In genomic region chr3:128800241-128801187, GRCh38 we compare ENCODE assay signal across 9 cellular contexts.
A peak's percentile ranks its signal among the peaks of the same experiment; 100 is the strongest.
DNase-seq lines count a peak whose midpoint lies in the region; ATAC-seq and TF ChIP-seq lines count a peak whose summit lies in the region.
"Had no signal": no experiment of that assay in that cellular context is flagged by ENCODE, and none has a peak within 500 bp of the region (broad histone marks: within the 10 kb centered on the region; RNA-seq: fewer than 3 reads in every experiment).

No MANE protein-coding gene starts in this region.

- no peaks in the 10 kb centered on the region for H3K27me3 ChIP-seq in neutrophil
- no peaks in the 10 kb centered on the region for H3K27me3 ChIP-seq in upper lobe of right lung
- H3K27me3 ChIP-seq: SJCRH30 had no signal

- H3K9me3 ChIP-seq in neutrophil (no peaks in the 10 kb centered on the region), upper lobe of right lung (no peaks in the 10 kb centered on the region)
- H3K9me3 ChIP-seq: SJCRH30 had no signal

- TF ChIP-seq CTCF in neutrophil (IDR thresholded peaks at IDR 0.05) (no peak), upper lobe of right lung (IDR thresholded peaks at IDR 0.05) (no peak)

- peak; percentile 57 for ATAC-seq in upper lobe of right lung
- no peak for ATAC-seq in HG03460 (IDR thresholded peaks at IDR 0.05; ENCODE audit: unreplicated experiment)

- H3K4me3 ChIP-seq in neutrophil (ENCODE audit: low read depth in 1 of 2, low read length in 1 of 2) (no peak overlapping the region), upper lobe of right lung (no peak overlapping the region)
- H3K4me3 ChIP-seq: SJCRH30 had no signal

- intact Hi-C loops in upper lobe of right lung (cut with DNase I), result no loop called here

- H3K27ac ChIP-seq in neutrophil, result peak overlapping the region; percentile 94
- no peak overlapping the region for H3K27ac ChIP-seq in upper lobe of right lung
- H3K27ac ChIP-seq: SJCRH30 had no signal

- H3K36me3 ChIP-seq in neutrophil, result peaks cover 48% of the 10 kb centered on the region
- H3K36me3 ChIP-seq in upper lobe of right lung, result peaks cover 51% of the 10 kb centered on the region

- peak; percentile 30 for DNase-seq in stimulated activated naive CD4-positive, alpha-beta T cell treated with Interleukin-2 at 50 U/mL for 16 hours (lab: John Stamatoyannopoulos, UW)
- no peak for DNase-seq in stimulated activated naive CD4-positive, alpha-beta T cell (lab: John Stamatoyannopoulos, UW)
- peak; percentile 81 for DNase-seq in brain pericyte (ENCODE audit: low read depth, low spot score)
- DNase-seq in upper lobe of right lung, result no peak
- no peak for DNase-seq in NCI-H187 treated with DMSO at 0.1 percent for 48 hours (lab: John Stamatoyannopoulos, UW)
- DNase-seq in DMS153 treated with DMSO at 0.1 percent for 48 hours (lab: John Stamatoyannopoulos, UW; ENCODE audit: unreplicated experiment), result no peak
- DNase-seq: SJCRH30 had no signal

- H3K4me1 ChIP-seq in neutrophil (ENCODE audit: control insufficient read depth in 1 of 2, insufficient read depth in 1 of 2, low read depth in 1 of 2, low read length in 1 of 2) (peaks cover 40 to 45% of the 10 kb centered on the region in 2 experiments), upper lobe of right lung (peaks cover 27% of the 10 kb centered on the region)
- H3K4me1 ChIP-seq: SJCRH30 had no signal

Comparison
In these comparisons a context has a peak if more than half of its experiments do, and no peak if none do; other contexts are left out.
1. DNase-seq: peak in stimulated activated naive CD4-positive, alpha-beta T cell treated with Interleukin-2 at 50 U/mL for 16 hours (single experiment) and brain pericyte (single experiment); none in stimulated activated naive CD4-positive, alpha-beta T cell (0 of 6), upper lobe of right lung (single experiment), NCI-H187 treated with DMSO at 0.1 percent for 48 hours (single experiment) and DMS153 treated with DMSO at 0.1 percent for 48 hours (single experiment).